8 cellular contexts compared by ENCODE assay signal in genomic region chr2:230007931-230008707, GRCh38.
A peak's percentile ranks its signal among the peaks of the same experiment; 100 is the strongest.
DNase-seq lines count a peak whose midpoint lies in the region; ATAC-seq and TF ChIP-seq lines count a peak whose summit lies in the region.

No MANE protein-coding gene starts in this region.

- intact Hi-C loops in left ventricle myocardium superior (cut with micrococcal nuclease), result loop anchor here (2.0 to 5.0 kb wide), 2 partner anchors 159 to 603 kb away; no protein-coding TSS in a partner anchor

- H3K4me3 ChIP-seq in AG04449 (ENCODE audit: low read depth, low read length), result no peak overlapping the region
- no peak overlapping the region for H3K4me3 ChIP-seq in retinal pigment epithelial cell (ENCODE audit: low read length)

- ATAC-seq in GM18909 (IDR thresholded peaks at IDR 0.05; ENCODE audit: poor library complexity, unreplicated experiment) (peak; percentile 65), left ventricle myocardium superior (peak; percentile 68)

- POLR2A ChIA-PET in AG04449 (lab: Yijun Ruan, JAX), result no interaction called here

- TF ChIP-seq CTCF in AG04449 (IDR thresholded peaks at IDR 0.05; ENCODE audit: insufficient read depth, low read length, missing control alignments) (peak; percentile 67), retinal pigment epithelial cell (conservative IDR thresholded peaks at IDR 0.05; ENCODE audit: low read depth, low read length) (peak; percentile 81)

- CTCF ChIA-PET in AG04449 (lab: Yijun Ruan, JAX), result interaction anchor here (0.8 to 8.1 kb wide), 33 partner anchors 8 to 790 kb away, joined by 3 to 151 read pairs (median 4); partner anchors contain the start of gene SLC16A14

- DNase-seq in AG04449 (ENCODE audit: low read depth, low spot score) (no peak), NCI-H1105 treated with DMSO at 0.1 percent for 48 hours (lab: John Stamatoyannopoulos, UW) (peak; percentile 31), T-helper 2 cell (peak; percentile 31 to 76 (median 67)), amniotic stem cell (lab: John Stamatoyannopoulos, UW) (peak; percentile 17), left ventricle myocardium superior (peak; percentile 83), retinal pigment epithelial cell (ENCODE audit: low read depth) (peak; percentile 14), epidermal melanocyte (ENCODE audit: insufficient read length, low spot score) (no peak)

Comparison
In these comparisons a context has a peak if more than half of its experiments do, and no peak if none do; other contexts are left out.
1. DNase-seq: peak in NCI-H1105 treated with DMSO at 0.1 percent for 48 hours (single experiment), T-helper 2 cell (5 of 5), amniotic stem cell (single experiment), left ventricle myocardium superior (single experiment) and retinal pigment epithelial cell (single experiment); none in AG04449 (single experiment) and epidermal melanocyte (single experiment).